Comparison of ENCODE assay signal across 14 cellular contexts in the genomic region with DNA sequence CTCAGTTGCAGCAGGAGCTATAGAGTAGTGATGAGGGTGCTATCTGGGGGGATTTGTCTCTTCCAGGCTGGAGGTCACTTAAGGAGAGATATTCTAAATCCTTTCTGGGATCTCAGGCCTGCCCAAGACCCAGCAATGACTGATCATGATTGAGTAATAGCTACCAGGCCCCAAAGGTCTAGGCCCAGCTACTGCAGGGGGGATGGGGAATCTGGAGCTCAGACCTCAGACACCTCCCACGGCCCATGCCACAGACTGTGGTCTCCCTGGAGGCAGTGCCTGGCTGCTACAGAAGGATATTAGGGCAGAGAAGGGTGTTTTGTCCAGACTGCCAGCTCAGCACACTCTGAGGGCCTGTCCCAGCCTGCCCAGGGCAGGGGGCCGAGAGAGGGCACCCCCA. TPM values are rescaled to one million over a fixed set of nuclear protein-coding genes. Genes with fewer than 3 reads are reported as not detected.
DNase-seq lines count a peak whose midpoint lies in the region; ATAC-seq and TF ChIP-seq lines count a peak whose summit lies in the region.
"Had no signal": no experiment of that assay in that cellular context is flagged by ENCODE, and none has a peak within 500 bp of the region (broad histone marks: within the 10 kb centered on the region; RNA-seq: fewer than 3 reads in every experiment).

No MANE protein-coding gene starts in this region.

- peaks cover 20 to 30% of the 10 kb centered on the region in 2 donors for H3K27me3 Mint-ChIP-seq in stimulated activated naive B cell treated with anti-CD40 and anti-IgM and Interleukin-4, amounts not matched to agents 10 μg/mL and 1 μg/mL and 100 μg/mL, for 72 hours
- peaks cover 8% of the 10 kb centered on the region for H3K27me3 Mint-ChIP-seq in endothelial cell (ENCODE audit: unreplicated experiment)

- H3K4me3 ChIP-seq in stomach (no peak overlapping the region), aorta (ENCODE audit: low read length in 2 of 2) (no peak overlapping the region)

- DNase-seq in activated CD8-positive, alpha-beta memory T cell treated with anti-CD3 and anti-CD28 coated beads, Interleukin-2, amount 50 U/mL, for 48 hours: peak; percentile 68
- DNase-seq in activated CD8-positive, alpha-beta memory T cell treated with anti-CD3 and anti-CD28 coated beads, Interleukin-2, amount 50 U/mL, for 4 hours: no peak
- DNase-seq in RWPE1 (ENCODE audit: low spot score): no peak
- peak; percentile 56 for DNase-seq in fibroblast of peridontal ligament (ENCODE audit: extremely low read depth)
- no peak for DNase-seq in stimulated activated naive B cell treated with anti-CD40 and anti-IgM and Interleukin-4, amounts not matched to agents 10 μg/mL and 1 μg/mL and 100 μg/mL, for 72 hours
- DNase-seq in stomach: no peak
- no peak for DNase-seq in endothelial cell (ENCODE audit: low spot score)
- no peak for DNase-seq in aorta
- DNase-seq: mammary epithelial cell, NCI-H524 had no signal

- TF ChIP-seq EP300 in stomach (IDR thresholded peaks at IDR 0.05): no peak

- peak; percentile 24 to 52 for ATAC-seq in stimulated activated naive B cell treated with anti-CD40 and anti-IgM and Interleukin-4, amounts not matched to agents 10 μg/mL and 1 μg/mL and 100 μg/mL, for 72 hours (replicated peaks)
- no peak for ATAC-seq in aorta (ENCODE audit: low FRiP score)

- H3K36me3 ChIP-seq in stomach: no peaks in the 10 kb centered on the region
- no peaks in the 10 kb centered on the region for H3K36me3 ChIP-seq in aorta (ENCODE audit: control insufficient read depth in 1 of 2, insufficient read depth in 2 of 2, low read length in 1 of 2)

- POLR2A ChIA-PET in RWPE1 (lab: Yijun Ruan, JAX; ENCODE audit: low non-redundant PET): no interaction called here

- H3K27me3 ChIP-seq in stomach: peaks cover 0 to under 1% (median 0%) of the 10 kb centered on the region in 3 donors
- H3K27me3 ChIP-seq in aorta (ENCODE audit: control insufficient read depth in 1 of 2, insufficient read depth in 2 of 2, low read length in 1 of 2): no peaks in the 10 kb centered on the region

- no peak overlapping the region for H3K4me3 Mint-ChIP-seq in stimulated activated naive B cell treated with anti-CD40 and anti-IgM and Interleukin-4, amounts not matched to agents 10 μg/mL and 1 μg/mL and 100 μg/mL, for 72 hours
- no peak overlapping the region for H3K4me3 Mint-ChIP-seq in endothelial cell (ENCODE audit: unreplicated experiment)
- H3K4me3 Mint-ChIP-seq: dendritic cell treated with granulocyte-macrophage colony-stimulating factor and Interleukin-4, amounts not matched to agents 40 ng/mL and 50 ng/mL, for 4 days had no signal

- TF ChIP-seq CTCF in RWPE1 (conservative IDR thresholded peaks at IDR 0.05; ENCODE audit: low read depth) (no peak), stomach (IDR thresholded peaks at IDR 0.05) (no peak), endothelial cell (IDR thresholded peaks at IDR 0.05; ENCODE audit: unreplicated experiment) (no peak)

- no peak for TF ChIP-seq POLR2A in stomach (IDR thresholded peaks at IDR 0.05)

- WGBS in stomach, 5 donors: 75 to 96% (median 85%) methylated on average over 2 of the region's 2 CpGs; no CpG with 5 or more reads in 1 of the 5 donors
- 88 to 89% methylated on average over 2 of the region's 2 CpGs for WGBS in aorta, 2 donors

- H3K27ac Mint-ChIP-seq in stimulated activated naive B cell treated with anti-CD40 and anti-IgM and Interleukin-4, amounts not matched to agents 10 μg/mL and 1 μg/mL and 100 μg/mL, for 72 hours: no peak overlapping the region
- no peak overlapping the region for H3K27ac Mint-ChIP-seq in endothelial cell (ENCODE audit: unreplicated experiment)
- H3K27ac Mint-ChIP-seq: dendritic cell treated with granulocyte-macrophage colony-stimulating factor and Interleukin-4, amounts not matched to agents 40 ng/mL and 50 ng/mL, for 4 days had no signal

- peaks cover 0 to 5% (median 0%) of the 10 kb centered on the region in 4 donors for H3K4me1 ChIP-seq in stomach
- no peaks in the 10 kb centered on the region for H3K4me1 ChIP-seq in aorta (ENCODE audit: control insufficient read depth in 1 of 2, insufficient read depth in 2 of 2, low read length in 2 of 2)
- H3K4me1 ChIP-seq: parathyroid adenoma had no signal

- H3K9me3 ChIP-seq in stomach: no peaks in the 10 kb centered on the region
- no peaks in the 10 kb centered on the region for H3K9me3 ChIP-seq in aorta (ENCODE audit: control insufficient read depth, low read length)

- no peaks in the 10 kb centered on the region for H3K4me1 Mint-ChIP-seq in stimulated activated naive B cell treated with anti-CD40 and anti-IgM and Interleukin-4, amounts not matched to agents 10 μg/mL and 1 μg/mL and 100 μg/mL, for 72 hours
- no peaks in the 10 kb centered on the region for H3K4me1 Mint-ChIP-seq in endothelial cell (ENCODE audit: unreplicated experiment)

- H3K27ac ChIP-seq in RWPE1 (peak overlapping the region; percentile 28; the same call in 1 of the 2 replicates), stomach (no peak overlapping the region), aorta (ENCODE audit: low read depth in 1 of 2, low read length in 2 of 2) (no peak overlapping the region)
- H3K27ac ChIP-seq: KMS-11, parathyroid adenoma had no signal

- no peaks in the 10 kb centered on the region for H3K9me3 Mint-ChIP-seq in stimulated activated naive B cell treated with anti-CD40 and anti-IgM and Interleukin-4, amounts not matched to agents 10 μg/mL and 1 μg/mL and 100 μg/mL, for 72 hours
- H3K9me3 Mint-ChIP-seq in endothelial cell (ENCODE audit: unreplicated experiment): no peaks in the 10 kb centered on the region
- H3K9me3 Mint-ChIP-seq: dendritic cell treated with granulocyte-macrophage colony-stimulating factor and Interleukin-4, amounts not matched to agents 40 ng/mL and 50 ng/mL, for 4 days had no signal

- CTCF ChIA-PET in RWPE1 (lab: Yijun Ruan, JAX): interaction anchor here (0.6 to 1.2 kb wide), 3 partner anchors 20 to 31 kb away, joined by 3 to 5 read pairs (median 3); no protein-coding TSS in a partner anchor

- intact Hi-C loops in stomach (cut with DNase I; ENCODE audit: low total_unique reads): no loop called here
- intact Hi-C loops in aorta (cut with DNase I): no loop called here

- no peaks in the 10 kb centered on the region for H3K36me3 Mint-ChIP-seq in stimulated activated naive B cell treated with anti-CD40 and anti-IgM and Interleukin-4, amounts not matched to agents 10 μg/mL and 1 μg/mL and 100 μg/mL, for 72 hours
- no peaks in the 10 kb centered on the region for H3K36me3 Mint-ChIP-seq in endothelial cell (ENCODE audit: low read depth, unreplicated experiment)

RNA-seq across cellular contexts. Expression of a gene that starts 6.9 kb away (rescaled TPM):
- 1 to 10 TPM in 1 of 5 donors, not detected in 4; 3.1 TPM for total RNA-seq in stomach
- 1 to 10 TPM in 1 of 3 donors, under 1 TPM in 2; 0.15 to 1.1 (median 0.93) TPM for polyA plus RNA-seq in stomach
- 0.56 TPM for total RNA-seq in endothelial cell (ENCODE audit: unreplicated experiment)
- total RNA-seq in aorta: 1 to 10 TPM in 1 of 2 donors, under 1 TPM in 1; 0.19 to 1.4 TPM
- polyA plus RNA-seq in aorta: under 1 TPM in 1 of 2 donors, not detected in 1; 0.56 TPM
- total RNA-seq: T-helper 2 cell treated with Interferon-gamma antibody and Interleukin-4, amounts not matched to agents 100 ng/mL and 5 ng/mL, for 36 hours had no signal

RNA-seq across cellular contexts. Expression of a gene that starts 20.5 kb away (rescaled TPM):
- total RNA-seq in stomach (not detected), endothelial cell (ENCODE audit: unreplicated experiment) (0.59 TPM), aorta (not detected)
- polyA plus RNA-seq in stomach (not detected), aorta (not detected)
- total RNA-seq: T-helper 2 cell treated with Interferon-gamma antibody and Interleukin-4, amounts not matched to agents 100 ng/mL and 5 ng/mL, for 36 hours had no signal

RNA-seq across cellular contexts. Expression of a gene that starts 24.1 kb away (rescaled TPM):
- total RNA-seq in stomach (100 to 1,000 TPM in 2 of 5 donors, 10 to 100 TPM in 3; 73.7 to 211 (median 98.5) TPM), endothelial cell (ENCODE audit: unreplicated experiment) (771 TPM), aorta (100 to 1,000 TPM; 301 to 356 TPM)
- polyA plus RNA-seq in stomach (10 to 100 TPM; 61.1 to 73.5 (median 68.3) TPM), aorta (100 to 1,000 TPM; 174 to 217 TPM)

RNA-seq across cellular contexts. Expression of a gene that starts 56.8 kb away (rescaled TPM):
- total RNA-seq in stomach (10 to 100 TPM; 11.9 to 34.5 (median 31.2) TPM), endothelial cell (ENCODE audit: unreplicated experiment) (21.3 TPM), aorta (10 to 100 TPM; 39.2 to 40.3 TPM)
- polyA plus RNA-seq in stomach (10 to 100 TPM in 2 of 3 donors, 1 to 10 TPM in 1; 8.9 to 33.8 (median 14.6) TPM), aorta (10 to 100 TPM; 10.3 to 17.4 TPM)

RNA-seq across cellular contexts. Expression of a gene that starts 57.0 kb away (rescaled TPM):
- total RNA-seq in stomach (100 to 1,000 TPM in 4 of 5 donors, 10 to 100 TPM in 1; 53.6 to 310 (median 129) TPM), endothelial cell (ENCODE audit: unreplicated experiment) (1.7 TPM), aorta (10 to 100 TPM; 26.0 to 57.4 TPM)
- polyA plus RNA-seq in stomach (10 to 100 TPM; 40.1 to 79.9 (median 42.0) TPM), aorta (10 to 100 TPM; 23.3 to 69.5 TPM)

Comparison
In these comparisons a context has a peak if more than half of its experiments do, and no peak if none do; other contexts are left out.
1. DNase-seq: peak in activated CD8-positive, alpha-beta memory T cell treated with anti-CD3 and anti-CD28 coated beads, Interleukin-2, amount 50 U/mL, for 48 hours (single experiment) and fibroblast of peridontal ligament (single experiment); none in activated CD8-positive, alpha-beta memory T cell treated with anti-CD3 and anti-CD28 coated beads, Interleukin-2, amount 50 U/mL, for 4 hours (single experiment), RWPE1 (single experiment), stimulated activated naive B cell treated with anti-CD40 and anti-IgM and Interleukin-4, amounts not matched to agents 10 μg/mL and 1 μg/mL and 100 μg/mL, for 72 hours (single experiment), stomach (single experiment), endothelial cell (single experiment) and aorta (0 of 2).